2 cellular contexts compared by ENCODE assay signal in the genomic region with DNA sequence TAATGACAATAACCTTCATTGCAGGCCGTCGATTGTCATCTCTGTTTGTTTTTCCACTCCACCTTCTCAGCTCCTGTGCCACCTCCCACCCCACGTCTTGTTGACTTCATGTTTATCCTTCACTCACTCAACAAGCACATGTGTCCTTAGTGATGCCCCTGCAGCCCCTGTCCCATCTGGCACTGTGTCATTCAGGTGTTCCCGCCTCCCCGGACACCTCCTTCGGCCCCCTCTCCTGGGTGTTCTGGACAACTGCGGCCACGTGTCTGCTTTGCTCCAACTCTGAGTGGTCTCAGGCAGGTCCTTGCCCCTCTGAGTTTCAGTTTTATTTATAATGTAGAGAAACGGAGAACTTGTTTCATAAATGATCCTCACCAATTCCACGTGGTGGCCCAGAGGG.
TF ChIP-seq lines count a peak whose summit lies in the region.

No MANE protein-coding gene starts in this region.

TF ChIP-seq in SK-N-SH, 30 proteins besides CTCF, POLR2A, EP300 and RAD21 (continued from another document):
- TF ChIP-seq CHD2 (IDR thresholded peaks at IDR 0.05; ENCODE audit: low read length, partially characterized antibody): no peak
- no peak for TF ChIP-seq REST (IDR thresholded peaks at IDR 0.05; ENCODE audit: low read depth, low read length)
- TF ChIP-seq NRF1 (IDR thresholded peaks at IDR 0.05; ENCODE audit: low read depth, low read length): no peak
- no peak for TF ChIP-seq IRF3 (IDR thresholded peaks at IDR 0.05; ENCODE audit: low read depth, low read length)
- TF ChIP-seq GABPA (IDR thresholded peaks at IDR 0.05; ENCODE audit: low read depth): no peak
- TF ChIP-seq USF1 (IDR thresholded peaks at IDR 0.05; ENCODE audit: borderline replicate concordance, low read depth): no peak
- TF ChIP-seq ZBTB33 (IDR thresholded peaks at IDR 0.05; ENCODE audit: borderline replicate concordance, low read depth): no peak
- TF ChIP-seq FOSL2 (IDR thresholded peaks at IDR 0.05; ENCODE audit: borderline replicate concordance, low read depth): no peak
- no peak for TF ChIP-seq RXRA (IDR thresholded peaks at IDR 0.05; ENCODE audit: borderline replicate concordance, low read depth)
- TF ChIP-seq JUND (IDR thresholded peaks at IDR 0.05): no peak
- no peak for TF ChIP-seq MXI1 (IDR thresholded peaks at IDR 0.05; ENCODE audit: low read depth, low read length)

TF ChIP-seq in SK-N-SH treated with all-trans-retinoic acid at 6 μM for 48 hours, 23 proteins besides CTCF, POLR2A, EP300 and RAD21:
- TF ChIP-seq, protein P1, sequence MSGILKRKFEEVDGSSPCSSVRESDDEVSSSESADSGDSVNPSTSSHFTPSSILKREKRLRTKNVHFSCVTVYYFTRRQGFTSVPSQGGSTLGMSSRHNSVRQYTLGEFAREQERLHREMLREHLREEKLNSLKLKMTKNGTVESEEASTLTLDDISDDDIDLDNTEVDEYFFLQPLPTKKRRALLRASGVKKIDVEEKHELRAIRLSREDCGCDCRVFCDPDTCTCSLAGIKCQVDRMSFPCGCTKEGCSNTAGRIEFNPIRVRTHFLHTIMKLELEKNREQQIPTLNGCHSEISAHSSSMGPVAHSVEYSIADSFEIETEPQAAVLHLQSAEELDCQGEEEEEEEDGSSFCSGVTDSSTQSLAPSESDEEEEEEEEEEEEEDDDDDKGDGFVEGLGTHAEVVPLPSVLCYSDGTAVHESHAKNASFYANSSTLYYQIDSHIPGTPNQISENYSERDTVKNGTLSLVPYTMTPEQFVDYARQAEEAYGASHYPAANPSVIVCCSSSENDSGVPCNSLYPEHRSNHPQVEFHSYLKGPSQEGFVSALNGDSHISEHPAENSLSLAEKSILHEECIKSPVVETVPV (CRISPR knock-in tag; IDR thresholded peaks at IDR 0.05): no peak
- TF ChIP-seq ZC3H10 (CRISPR knock-in tag; IDR thresholded peaks at IDR 0.05) (no peak), ISL1 (CRISPR knock-in tag; IDR thresholded peaks at IDR 0.05) (no peak)
